In genomic region chr15:82611348-82611747, GRCh38 we compare ENCODE assay signal across 28 cellular contexts. TPM values are rescaled to one million over a fixed set of nuclear protein-coding genes. Genes with fewer than 3 reads are reported as not detected.
DNase-seq lines count a peak whose midpoint lies in the region; ATAC-seq, FAIRE-seq and TF ChIP-seq lines count a peak whose summit lies in the region.
"Had no signal": no experiment of that assay in that cellular context is flagged by ENCODE, and none has a peak within 500 bp of the region (broad histone marks: within the 10 kb centered on the region; RNA-seq: fewer than 3 reads in every experiment).

No MANE protein-coding gene starts in this region.

- H3K27me3 Mint-ChIP-seq in WTC11 (ENCODE audit: low read depth) = no peaks in the 10 kb centered on the region

- H3K4me3 ChIP-seq in HEK293 (ENCODE audit: low read depth, low read length) (no peak overlapping the region), H1 (ENCODE audit: extremely low read depth in 1 of 4, insufficient read depth in 2 of 4, low read depth in 3 of 4, low read length in 4 of 4) (no peak overlapping the region), MM.1S (ENCODE audit: low read length) (no peak overlapping the region)
- H3K4me3 ChIP-seq: BLaER1, GM12878 had no signal

- H3K4ac ChIP-seq in H1 (replicated peaks; ENCODE audit: insufficient read length, low read depth, low read length) = no peak overlapping the region

- H3K9ac ChIP-seq in H1 (replicated peaks in 1 of 4; ENCODE audit: extremely low read depth in 1 of 4, low read depth in 3 of 4, low read length in 3 of 4) (no peak overlapping the region), MM.1S (ENCODE audit: low read length) (no peak overlapping the region)
- H3K9ac ChIP-seq: BLaER1 had no signal

- no peak overlapping the region for H3K18ac ChIP-seq in H1 (ENCODE audit: extremely low read depth, low read length)

- H3K79me1 ChIP-seq in H1 (ENCODE audit: low read depth, low read length) = no peaks in the 10 kb centered on the region

- ATAC-seq in WTC11 = no peak
- ATAC-seq: GM12878 had no signal

- H3F3A ChIP-seq in MM.1S (ENCODE audit: insufficient read depth, low read length) = no peaks in the 10 kb centered on the region

- no peak for TF ChIP-seq POLR2A in H1 (IDR thresholded peaks at IDR 0.05; ENCODE audit: control extremely low read depth in 1 of 2, low read depth in 2 of 2, low read length in 2 of 2)

- H2BK20ac ChIP-seq in H1 (ENCODE audit: low read length) = no peak overlapping the region

- H3K9me3 Mint-ChIP-seq in WTC11 = no peaks in the 10 kb centered on the region
- H3K9me3 Mint-ChIP-seq: CD14-positive monocyte; CD4-positive, alpha-beta memory T cell; CD4-positive, CD25-positive, alpha-beta regulatory T cell; CD8-positive, alpha-beta memory T cell had no signal

- H3K9me2 ChIP-seq in MM.1S (replicated peaks; ENCODE audit: insufficient read depth, low read length) = no peaks in the 10 kb centered on the region

- no peak overlapping the region for H3K14ac ChIP-seq in H1 (ENCODE audit: insufficient read length)

- no peak overlapping the region for H4K8ac ChIP-seq in H1 (ENCODE audit: extremely low read depth, insufficient read depth, low read length)

- DNase-seq in WTC11 (ENCODE audit: low spot score) (no peak), H1 (ENCODE audit: low read depth in 1 of 2, low spot score in 2 of 2) (no peak), middle frontal gyrus (ENCODE audit: extremely low spot score, low spot score) (no peak), MM.1S (no peak), urothelium cell line (ENCODE audit: low spot score) (no peak)
- DNase-seq: 8988T; ACHN; BE2C; C1 segment of cervical spinal cord; CD4-positive, alpha-beta memory T cell; CD4-positive, CD25-positive, alpha-beta regulatory T cell; CD8-positive, alpha-beta memory T cell; COR-L47; DMS 273 treated with DMSO at 0.1 percent for 48 hours; DMS153; DMS53; DMS79; DND-41; EL; GDM1 had no signal

- no peaks in the 10 kb centered on the region for H3K36me3 Mint-ChIP-seq in WTC11
- H3K36me3 Mint-ChIP-seq: CD14-positive monocyte; CD4-positive, alpha-beta memory T cell; CD4-positive, CD25-positive, alpha-beta regulatory T cell; CD8-positive, alpha-beta memory T cell had no signal

- no peaks in the 10 kb centered on the region for H3K23me2 ChIP-seq in H1 (ENCODE audit: low read depth, low read length)

- no peak overlapping the region for H2AK5ac ChIP-seq in H1 (ENCODE audit: low read depth, low read length)

- H3K23ac ChIP-seq in H1 (ENCODE audit: insufficient read length) = no peak overlapping the region

- CTCF ChIA-PET in HEK293 (lab: Yijun Ruan, JAX) (no interaction called here), WTC11 (lab: Charles Lee) (no interaction called here), H1 (lab: Charles Lee; ENCODE audit: partially characterized antibody) (no interaction called here)

- POLR2A ChIA-PET in HEK293 (lab: Yijun Ruan, JAX) = no interaction called here
- POLR2A ChIA-PET in WTC11 (lab: Charles Lee) = no interaction called here
- POLR2A ChIA-PET in H1 (lab: Charles Lee; ENCODE audit: partially characterized antibody) = no interaction called here

- H3K4me1 Mint-ChIP-seq in WTC11 = no peaks in the 10 kb centered on the region
- H3K4me1 Mint-ChIP-seq: CD14-positive monocyte; CD4-positive, alpha-beta memory T cell; CD4-positive, CD25-positive, alpha-beta regulatory T cell; CD8-positive, alpha-beta memory T cell had no signal

- H3K79me2 ChIP-seq in H1 (ENCODE audit: control insufficient read depth in 1 of 2, insufficient read depth in 2 of 2, low read length in 2 of 2) (no peaks in the 10 kb centered on the region), MM.1S (ENCODE audit: low read length) (no peaks in the 10 kb centered on the region)

- H3K4me2 ChIP-seq in H1 (ENCODE audit: insufficient read depth in 1 of 2, low read depth in 2 of 2, low read length in 2 of 2) (no peak overlapping the region), MM.1S (ENCODE audit: low read depth, low read length) (no peak overlapping the region)
- H3K4me2 ChIP-seq: BLaER1 had no signal

- no peak overlapping the region for H4K5ac ChIP-seq in H1 (ENCODE audit: insufficient read length, low read depth, low read length)

- H3K4me1 ChIP-seq in HEK293 (ENCODE audit: control insufficient read depth, insufficient read depth, low read length) (no peaks in the 10 kb centered on the region; the same call in 1 of the 2 replicates), H1 (replicated peaks in 1 of 4; ENCODE audit: control insufficient read depth in 3 of 4, insufficient read depth in 4 of 4, low read length in 3 of 4) (no peaks in the 10 kb centered on the region), MM.1S (ENCODE audit: low read length) (no peaks in the 10 kb centered on the region)
- H3K4me1 ChIP-seq: BE2C, BLaER1 had no signal

- no peak overlapping the region for H2BK120ac ChIP-seq in H1 (replicated peaks; ENCODE audit: low read depth, low read length)

- no peak overlapping the region for H2BK5ac ChIP-seq in H1 (ENCODE audit: low read depth, low read length)

- no peak overlapping the region for H3K4me3 Mint-ChIP-seq in WTC11
- H3K4me3 Mint-ChIP-seq: CD14-positive monocyte; CD4-positive, alpha-beta memory T cell; CD4-positive, CD25-positive, alpha-beta regulatory T cell; CD8-positive, alpha-beta memory T cell had no signal

- WGBS in H1 (ENCODE audit: extremely low coverage in 1 of 2, insufficient coverage in 1 of 2, insufficient read length in 1 of 2, insufficient replicate concordance in 2 of 2, low coverage in 1 of 2, low lambda C conversion rate in 2 of 2, missing lambda C conversion rate in 1 of 2), 2 experiments = 93% methylated on average over 4 of the region's 4 CpGs; no CpG with 5 or more reads in 1 of the 2 experiments

- no peak overlapping the region for H2BK12ac ChIP-seq in H1 (ENCODE audit: low read depth, low read length)

- H2AFZ ChIP-seq in H1 (ENCODE audit: low read length) = no peak overlapping the region
- H2AFZ ChIP-seq in MM.1S (ENCODE audit: low read length) = no peak overlapping the region

- no peak overlapping the region for H2BK15ac ChIP-seq in H1 (ENCODE audit: low read length)

- FAIRE-seq in H1 (lab: Jason Lieb, UNC) = no peak
- FAIRE-seq in urothelium cell line (lab: Jason Lieb, UNC) = no peak
- FAIRE-seq: A204.1, GM12878, GM12892, GM18507 had no signal

- H4K20me1 ChIP-seq in H1 (replicated peaks in 1 of 2; ENCODE audit: control insufficient read depth in 1 of 2, insufficient read depth in 2 of 2, low read length in 2 of 2) = no peaks in the 10 kb centered on the region
- H4K20me1 ChIP-seq in MM.1S (ENCODE audit: insufficient read depth, low read length) = no peaks in the 10 kb centered on the region
- H4K20me1 ChIP-seq: BLaER1 had no signal

- H3K9me3 ChIP-seq in HEK293 (ENCODE audit: control insufficient read depth, insufficient read depth, low read depth, low read length) (no peaks in the 10 kb centered on the region), H1 (ENCODE audit: insufficient read depth in 2 of 2, low read depth in 1 of 2, low read length in 1 of 2) (no peaks in the 10 kb centered on the region), MM.1S (replicated peaks; ENCODE audit: insufficient read depth, low read length) (no peaks in the 10 kb centered on the region)
- H3K9me3 ChIP-seq: BE2C, BLaER1 had no signal

- TF ChIP-seq RAD21 in H1 (IDR thresholded peaks at IDR 0.05 in 1 of 2, conservative IDR thresholded peaks at IDR 0.05 in 1 of 2; ENCODE audit: low read depth in 2 of 2, low read length in 2 of 2) = no peak

- H3K27me3 ChIP-seq in H1 (replicated peaks in 1 of 4; ENCODE audit: control insufficient read depth in 3 of 4, extremely low read depth in 1 of 4, insufficient read depth in 3 of 4, low read length in 3 of 4) (no peaks in the 10 kb centered on the region), MM.1S (replicated peaks; ENCODE audit: insufficient read depth, low read length) (no peaks in the 10 kb centered on the region)
- H3K27me3 ChIP-seq: BLaER1 had no signal

- H3K27ac ChIP-seq in HEK293 (ENCODE audit: extremely low read depth, low read depth, low read length) = no peak overlapping the region
- H3K27ac ChIP-seq in H1 (ENCODE audit: low read depth, low read length) = no peak overlapping the region
- no peak overlapping the region for H3K27ac ChIP-seq in MM.1S (ENCODE audit: low read length)
- H3K27ac ChIP-seq: BLaER1 had no signal

- no peak for TF ChIP-seq EP300 in H1 (IDR thresholded peaks at IDR 0.05; ENCODE audit: borderline replicate concordance in 1 of 2, low read depth in 2 of 2, low read length in 2 of 2)

- H3K36me3 ChIP-seq in HEK293 (ENCODE audit: control insufficient read depth in 2 of 2, insufficient read depth in 1 of 2, low read length in 2 of 2) = no peaks in the 10 kb centered on the region; a peak in 1 of 3 replicates
- H3K36me3 ChIP-seq in H1 (ENCODE audit: control insufficient read depth in 2 of 4, insufficient read depth in 4 of 4, low read length in 3 of 4) = no peaks in the 10 kb centered on the region
- no peaks in the 10 kb centered on the region for H3K36me3 ChIP-seq in MM.1S (replicated peaks; ENCODE audit: insufficient read depth, low read length)
- H3K36me3 ChIP-seq: BE2C, BLaER1 had no signal

- no peak for TF ChIP-seq CTCF in HEK293 (tag by site-specific recombination; IDR thresholded peaks at IDR 0.05)
- TF ChIP-seq CTCF in WTC11 (IDR thresholded peaks at IDR 0.05) = no peak
- no peak for TF ChIP-seq CTCF in H1 (IDR thresholded peaks at IDR 0.05; ENCODE audit: control extremely low read depth in 1 of 3, insufficient read depth in 1 of 3, low read depth in 1 of 3, low read length in 3 of 3)
- no peak for TF ChIP-seq CTCF in MM.1S (IDR thresholded peaks at IDR 0.05; ENCODE audit: low read length)

- H3K27ac Mint-ChIP-seq in WTC11 = no peak overlapping the region
- H3K27ac Mint-ChIP-seq: CD14-positive monocyte; CD4-positive, alpha-beta memory T cell; CD4-positive, CD25-positive, alpha-beta regulatory T cell; CD8-positive, alpha-beta memory T cell had no signal

- no peak overlapping the region for H3K56ac ChIP-seq in H1 (replicated peaks; ENCODE audit: insufficient read length, low read depth, low read length)

- no peak overlapping the region for H4K91ac ChIP-seq in H1 (replicated peaks; ENCODE audit: insufficient read length, low read length)

TF ChIP-seq in HEK293, 187 proteins besides CTCF, POLR2A, EP300 and RAD21 (continues in another document):
- no peak for TF ChIP-seq ZNF707 (tag by site-specific recombination; IDR thresholded peaks at IDR 0.05)

TF ChIP-seq in WTC11, 78 proteins besides CTCF, POLR2A, EP300 and RAD21 (continues in another document):
- no peak for TF ChIP-seq RELA (CRISPR knock-in tag; IDR thresholded peaks at IDR 0.05; ENCODE audit: borderline replicate concordance)

RNA-seq across cellular contexts. Expression of gene CPEB1, which starts 35.8 kb away (rescaled TPM):
- total RNA-seq in WTC11 (2021) = 2.5 to 3.9 TPM (median 3.2 TPM) in 3 replicates
- total RNA-seq in H1 (2021; fragmentation: NEBNext Ultra II Directional; extraction: Animal tissue kit (Norgen Biotek cat#: 25700)) = 4.0 and 4.5 TPM in 2 replicates
- polyA plus RNA-seq in H1 (2011; rRNA removed) = 4.4 and 5.4 TPM in 2 replicates
- polyA plus RNA-seq in H1 (2011; cell fraction: cytosol; rRNA removed) = 2.6 TPM
- polyA plus RNA-seq in H1 (2011; cell fraction: nucleus; rRNA removed) = 8.0 TPM
- polyA plus RNA-seq in H1 (2012, experiment 1 of 2) = 2.0 to 4.5 TPM (median 2.8 TPM) in 4 replicates
- 1.4 TPM for polyA plus RNA-seq in H1 (2012, experiment 2 of 2)
- 2.0 TPM for polyA plus RNA-seq in H1 (2013, experiment 1 of 2)
- polyA plus RNA-seq in H1 (2013, experiment 2 of 2) = 2.2 TPM
- 3.8 and 5.9 TPM in 2 replicates for polyA minus RNA-seq in H1 (2011; rRNA and poly(A)+ RNA removed)
- polyA minus RNA-seq in H1 (2011; cell fraction: cytosol; rRNA and poly(A)+ RNA removed) = 1.8 TPM
- 6.0 TPM for polyA minus RNA-seq in H1 (2011; cell fraction: nucleus; rRNA and poly(A)+ RNA removed)
- total RNA-seq: A673; CD4-positive, CD25-positive, alpha-beta regulatory T cell had no signal
- polyA plus RNA-seq: CD14-positive monocyte had no signal

Comparison
In these comparisons a context has a peak if more than half of its experiments do, and no peak if none do; other contexts are left out.
1. Of the 8 proteins assayed by ChIP-seq in both HEK293 and WTC11: peak only in HEK293: none; only in WTC11: none; in both: ZNF121; in neither: 7.